ENCODE assay signal across 16 cellular contexts in genomic region chr15:92527197-92527596, GRCh38.
DNase-seq lines count a peak whose midpoint lies in the region; ATAC-seq, FAIRE-seq and TF ChIP-seq lines count a peak whose summit lies in the region.
"Had no signal": no experiment of that assay in that cellular context is flagged by ENCODE, and none has a peak within 500 bp of the region (broad histone marks: within the 10 kb centered on the region; RNA-seq: fewer than 3 reads in every experiment).

No MANE protein-coding gene starts in this region.

- H3K27ac ChIP-seq in pancreas (no peak overlapping the region), neuronal stem cell (replicated peaks; ENCODE audit: low read length) (no peak overlapping the region)
- H3K27ac ChIP-seq: neutrophil, vagina had no signal

- no peak overlapping the region for H3K23ac ChIP-seq in neuronal stem cell (ENCODE audit: low read depth, low read length, poor library complexity)

- FAIRE-seq in pancreas (lab: Jason Lieb, UNC), result no peak

- WGBS in pancreas, 2 donors, result 72 to 75% methylated on average over 2 of the region's 2 CpGs
- no CpG with 5 or more reads among the region's 2 CpGs for WGBS in neuronal stem cell (ENCODE audit: extremely low coverage in 2 of 2, insufficient read length in 2 of 2, insufficient replicate concordance in 1 of 2), 2 donors

- H2BK15ac ChIP-seq in neuronal stem cell (ENCODE audit: low read length), result no peak overlapping the region

- no peak overlapping the region for H2BK12ac ChIP-seq in neuronal stem cell (ENCODE audit: low read length)

- H3K79me1 ChIP-seq in neuronal stem cell (ENCODE audit: low read depth, low read length), result no peaks in the 10 kb centered on the region

- DNase-seq in AG10803 (ENCODE audit: low read depth) (peak; percentile 24), LHCN-M2 (ENCODE audit: low read depth) (peak; percentile 77), dermis blood vessel endothelial cell (peak; percentile 23), pancreas (peak in 5 of 6 donors; percentile 14 to 43 (median 28)), neuronal stem cell (ENCODE audit: low spot score) (no peak), H7 (no peak)
- DNase-seq in stimulated activated naive CD4-positive, alpha-beta T cell (lab: John Stamatoyannopoulos, UW), result no peak
- DNase-seq: activated CD4-positive, CD25-positive, alpha-beta regulatory T cell; activated CD8-positive, alpha-beta memory T cell treated with anti-CD3 and anti-CD28 coated beads, Interleukin-2, amount 50 U/mL, for 4 hours; activated naive CD4-positive, alpha-beta T cell treated with anti-CD3 and anti-CD28 coated beads, Interleukin-2, amount 50 U/mL, for 16 hours; BE2C; DMS79; NCI-H1930 had no signal

- no peak overlapping the region for H2AK5ac ChIP-seq in neuronal stem cell (ENCODE audit: low read depth, low read length)

- H3K4me1 ChIP-seq in pancreas (no peaks in the 10 kb centered on the region), neuronal stem cell (ENCODE audit: control insufficient read depth in 2 of 2, insufficient read depth in 1 of 2, low read depth in 1 of 2, low read length in 2 of 2) (peaks cover 2 to 14% of the 10 kb centered on the region in 2 donors)
- H3K4me1 ChIP-seq: vagina had no signal

- H3K4me3 ChIP-seq in AG10803 (ENCODE audit: low read length) (no peak overlapping the region), pancreas (no peak overlapping the region), neuronal stem cell (ENCODE audit: low read length in 2 of 2) (no peak overlapping the region), H7 (ENCODE audit: insufficient read depth, low read depth, low read length) (no peak overlapping the region)
- H3K4me3 ChIP-seq: vagina had no signal

- H4K91ac ChIP-seq in neuronal stem cell (ENCODE audit: low read depth, low read length, poor library complexity), result no peak overlapping the region

- H3K27me3 ChIP-seq in pancreas, result no peaks in the 10 kb centered on the region
- H3K27me3 ChIP-seq in neuronal stem cell (ENCODE audit: control insufficient read depth in 3 of 3, insufficient read depth in 3 of 3, low read depth in 1 of 3, low read length in 3 of 3), result no peaks in the 10 kb centered on the region
- H3K27me3 ChIP-seq in H7 (ENCODE audit: control insufficient read depth, insufficient read depth, low read length), result peaks cover 1% of the 10 kb centered on the region; the same call in 1 of the 2 replicates
- H3K27me3 ChIP-seq: vagina had no signal

- H3K36me3 ChIP-seq in pancreas (no peaks in the 10 kb centered on the region), neuronal stem cell (replicated peaks in 1 of 2; ENCODE audit: control insufficient read depth in 2 of 2, insufficient read depth in 2 of 2, low read length in 2 of 2) (no peaks in the 10 kb centered on the region), H7 (replicated peaks; ENCODE audit: control insufficient read depth, insufficient read depth, low read length) (no peaks in the 10 kb centered on the region)
- H3K36me3 ChIP-seq: BE2C, neutrophil, vagina had no signal

- H3K9me3 ChIP-seq in pancreas, result no peaks in the 10 kb centered on the region
- peaks cover 0 to 4% of the 10 kb centered on the region in 2 donors for H3K9me3 ChIP-seq in neuronal stem cell (replicated peaks in 1 of 2; ENCODE audit: control insufficient read depth in 2 of 2, insufficient read depth in 1 of 2, low read depth in 1 of 2, low read length in 2 of 2)
- H3K9me3 ChIP-seq: BE2C, neutrophil, vagina had no signal

- no peak overlapping the region for H3K18ac ChIP-seq in neuronal stem cell (ENCODE audit: low read length)

- ATAC-seq in pancreas, result peak; percentile 61 to 88 (median 81)
- ATAC-seq in HG03521 (IDR thresholded peaks at IDR 0.05; ENCODE audit: unreplicated experiment), result no peak

- H4K8ac ChIP-seq in neuronal stem cell (ENCODE audit: low read depth, low read length), result no peak overlapping the region

- no peak overlapping the region for H2BK5ac ChIP-seq in neuronal stem cell (ENCODE audit: low read length)

- H2BK120ac ChIP-seq in neuronal stem cell (ENCODE audit: low read depth, low read length), result no peak overlapping the region

- H3K14ac ChIP-seq in neuronal stem cell (ENCODE audit: low read length), result no peak overlapping the region

- TF ChIP-seq CTCF in AG10803 (conservative IDR thresholded peaks at IDR 0.05; ENCODE audit: low read length) (no peak), pancreas (IDR thresholded peaks at IDR 0.05) (no peak)

- H3K4ac ChIP-seq in neuronal stem cell (ENCODE audit: low read length), result no peak overlapping the region

- no peak overlapping the region for H2AFZ ChIP-seq in neuronal stem cell (ENCODE audit: low read length)

- intact Hi-C loops in pancreas (cut with DNase I), result loop anchor here in 1 of 3 donors (10.0 kb wide), 2 partner anchors 158 to 188 kb away; no protein-coding TSS in a partner anchor

- no peak overlapping the region for H3K9ac ChIP-seq in neuronal stem cell (ENCODE audit: low read depth, low read length, poor library complexity)

- H3K4me2 ChIP-seq in neuronal stem cell (ENCODE audit: insufficient read depth, low read length, poor library complexity, severe bottlenecking), result no peak overlapping the region

Comparison
In these comparisons a context has a peak if more than half of its experiments do, and no peak if none do; other contexts are left out.
1. DNase-seq: peak in AG10803 (single experiment), LHCN-M2 (single experiment), dermis blood vessel endothelial cell (single experiment) and pancreas (5 of 6); none in neuronal stem cell (single experiment), H7 (single experiment) and stimulated activated naive CD4-positive, alpha-beta T cell (0 of 6).